1 cellular context compared by ENCODE assay signal in the genomic region with DNA sequence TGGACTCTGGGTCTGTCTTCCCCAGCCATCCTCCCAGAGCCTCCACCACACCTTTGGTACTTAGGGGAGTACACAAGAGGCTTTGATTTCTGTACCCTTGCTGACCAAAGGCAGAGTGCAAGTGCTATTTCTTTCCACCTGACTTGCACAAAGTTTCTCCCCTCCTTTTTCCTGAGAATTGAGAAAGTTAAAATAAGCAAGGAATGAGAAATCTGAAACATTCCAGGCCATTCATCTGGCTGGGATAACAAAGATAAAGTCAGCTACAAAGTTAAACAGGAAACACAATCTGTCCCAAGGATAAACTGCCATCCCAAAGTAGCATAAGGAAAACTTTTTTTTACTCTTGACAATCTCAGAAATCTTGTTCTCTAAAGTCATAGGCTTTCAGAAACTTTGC.
TF ChIP-seq lines count a peak whose summit lies in the region.

No MANE protein-coding gene starts in this region.

TF ChIP-seq in SK-N-SH treated with all-trans-retinoic acid at 6 μM for 48 hours, 23 proteins besides CTCF, POLR2A, EP300 and RAD21 (continued from another document):
- no peak for TF ChIP-seq CSRNP3 (CRISPR knock-in tag; IDR thresholded peaks at IDR 0.05)
- TF ChIP-seq ZC3H10 (CRISPR knock-in tag; IDR thresholded peaks at IDR 0.05): no peak
- no peak for TF ChIP-seq ZFP30 (CRISPR knock-in tag; IDR thresholded peaks at IDR 0.05)
- TF ChIP-seq SNAI2 (CRISPR knock-in tag; IDR thresholded peaks at IDR 0.05): no peak
- no peak for TF ChIP-seq ISL1 (CRISPR knock-in tag; IDR thresholded peaks at IDR 0.05)
- TF ChIP-seq CSDC2 (CRISPR knock-in tag; IDR thresholded peaks at IDR 0.05): no peak
- no peak for TF ChIP-seq TCF4 (CRISPR knock-in tag; IDR thresholded peaks at IDR 0.05; ENCODE audit: borderline replicate concordance)
- no peak for TF ChIP-seq TOX (CRISPR knock-in tag; IDR thresholded peaks at IDR 0.05; ENCODE audit: borderline replicate concordance)
- no peak for TF ChIP-seq ARNTL (CRISPR knock-in tag; IDR thresholded peaks at IDR 0.05; ENCODE audit: borderline replicate concordance, low read depth)
- TF ChIP-seq ZNF8 (CRISPR knock-in tag; IDR thresholded peaks at IDR 0.05): no peak
- no peak for TF ChIP-seq CREB5 (CRISPR knock-in tag; IDR thresholded peaks at IDR 0.05; ENCODE audit: low read depth)
